Comparison of ENCODE assay signal across 30 cellular contexts in genomic region chr3:17733768-17734167, GRCh38.
"Had no signal": no experiment of that assay in that cellular context is flagged by ENCODE, and none has a peak within 500 bp of the region (broad histone marks: within the 10 kb centered on the region; RNA-seq: fewer than 3 reads in every experiment).

No MANE protein-coding gene starts in this region.

- H3K9me3 Mint-ChIP-seq: activated CD4-positive, alpha-beta memory T cell treated with anti-CD3 and anti-CD28 coated beads, Interleukin-2, amount 10 ng/mL, durations not matched to agents 7 days and 5 days; activated naive CD4-positive, alpha-beta T cell treated with anti-CD3 and anti-CD28 coated beads, Interleukin-2, amount 10 ng/mL, durations not matched to agents 7 days and 5 days; activated naive CD4-positive, alpha-beta T cell treated with anti-CD3 and anti-CD28 coated beads, Interleukin-2, amount 50 U/mL, for 72 hours; activated T-cell treated with anti-CD3 and anti-CD28 coated beads, Interleukin-2, amount 50 U/mL, for 24 hours; effector memory CD8-positive, alpha-beta T cell; WTC11 had no signal

- ATAC-seq: activated naive CD4-positive, alpha-beta T cell treated with anti-CD3 and anti-CD28 coated beads, Interleukin-2, amount 50 U/mL, for 72 hours; activated T-cell treated with anti-CD3 and anti-CD28 coated beads, Interleukin-2, amount 50 U/mL, for 72 hours; effector memory CD8-positive, alpha-beta T cell; gastroesophageal sphincter; WTC11 had no signal

- H3K4me3 Mint-ChIP-seq: activated CD4-positive, alpha-beta memory T cell treated with anti-CD3 and anti-CD28 coated beads, Interleukin-2, amount 10 ng/mL, durations not matched to agents 7 days and 5 days; activated CD4-positive, alpha-beta T cell treated with anti-CD3 and anti-CD28 coated beads, Interleukin-2, amount 10 ng/mL, durations not matched to agents 7 days and 5 days; activated naive CD4-positive, alpha-beta T cell treated with anti-CD3 and anti-CD28 coated beads, Interleukin-2, amount 10 ng/mL, durations not matched to agents 7 days and 5 days; activated naive CD8-positive, alpha-beta T cell treated with anti-CD3 and anti-CD28 coated beads, Interleukin-2, amount 10 ng/mL, durations not matched to agents 7 days and 5 days; activated T-cell treated with anti-CD3 and anti-CD28 coated beads, Interleukin-2, amount 50 U/mL, for 24 hours; activated T-cell treated with anti-CD3 and anti-CD28 coated beads, Interleukin-2, amount 50 U/mL, for 72 hours; brain; effector memory CD8-positive, alpha-beta T cell; WTC11 had no signal

- H3K27ac ChIP-seq: ascending aorta, breast epithelium, cardiac muscle cell, epithelial cell of prostate, esophagus squamous epithelium, gastroesophageal sphincter, VCaP had no signal

- H3K36me3 ChIP-seq: ascending aorta, breast epithelium, cardiac muscle cell, esophagus squamous epithelium, gastroesophageal sphincter had no signal

- H3K9me3 ChIP-seq: breast epithelium, esophagus squamous epithelium, gastroesophageal sphincter had no signal

- H3K27me3 Mint-ChIP-seq: activated CD4-positive, alpha-beta memory T cell treated with anti-CD3 and anti-CD28 coated beads, Interleukin-2, amount 10 ng/mL, durations not matched to agents 7 days and 5 days; activated CD4-positive, alpha-beta T cell treated with anti-CD3 and anti-CD28 coated beads, Interleukin-2, amount 10 ng/mL, durations not matched to agents 7 days and 5 days; activated naive CD4-positive, alpha-beta T cell treated with anti-CD3 and anti-CD28 coated beads, Interleukin-2, amount 10 ng/mL, durations not matched to agents 7 days and 5 days; activated naive CD8-positive, alpha-beta T cell treated with anti-CD3 and anti-CD28 coated beads, Interleukin-2, amount 10 ng/mL, durations not matched to agents 7 days and 5 days; activated T-cell treated with anti-CD3 and anti-CD28 coated beads, Interleukin-2, amount 50 U/mL, for 24 hours; brain; effector memory CD8-positive, alpha-beta T cell had no signal

- H3K27ac Mint-ChIP-seq: activated CD4-positive, alpha-beta T cell treated with anti-CD3 and anti-CD28 coated beads, Interleukin-2, amount 10 ng/mL, durations not matched to agents 7 days and 5 days; activated naive CD4-positive, alpha-beta T cell treated with anti-CD3 and anti-CD28 coated beads, Interleukin-2, amount 50 U/mL, for 72 hours; activated naive CD8-positive, alpha-beta T cell treated with anti-CD3 and anti-CD28 coated beads, Interleukin-2, amount 10 ng/mL, durations not matched to agents 7 days and 5 days; activated T-cell treated with anti-CD3 and anti-CD28 coated beads, Interleukin-2, amount 50 U/mL, for 24 hours; activated T-cell treated with anti-CD3 and anti-CD28 coated beads, Interleukin-2, amount 50 U/mL, for 72 hours; brain; WTC11 had no signal

- H3K4me1 ChIP-seq: ascending aorta, breast epithelium had no signal

- H3K27me3 ChIP-seq: ascending aorta, breast epithelium, cardiac muscle cell, esophagus squamous epithelium, gastroesophageal sphincter had no signal

- DNase-seq: activated CD4-positive, alpha-beta memory T cell treated with anti-CD3 and anti-CD28 coated beads, Interleukin-2, amount 10 ng/mL, durations not matched to agents 7 days and 5 days; activated CD4-positive, alpha-beta T cell treated with anti-CD3 and anti-CD28 coated beads for 1 hour; activated CD4-positive, alpha-beta T cell treated with anti-CD3 and anti-CD28 coated beads for 4 hours; activated CD4-positive, alpha-beta T cell treated with anti-CD3 and anti-CD28 coated beads, Interleukin-2, amount 10 ng/mL, durations not matched to agents 7 days and 5 days; activated CD4-positive, alpha-beta T cell treated with anti-CD3 and anti-CD28 coated beads, Interleukin-2, amount 50 U/mL, for 4 hours; activated CD8-positive, alpha-beta memory T cell treated with anti-CD3 and anti-CD28 coated beads, Interleukin-2, amount 50 U/mL, for 48 hours; activated gamma-delta T cell; activated naive CD4-positive, alpha-beta T cell; activated naive CD4-positive, alpha-beta T cell treated with anti-CD3 and anti-CD28 coated beads, Interleukin-2, amount 10 ng/mL, durations not matched to agents 7 days and 5 days; activated naive CD8-positive, alpha-beta T cell treated with anti-CD3 and anti-CD28 coated beads, Interleukin-2, amount 10 ng/mL, durations not matched to agents 7 days and 5 days; activated T-cell treated with anti-CD3 and anti-CD28 coated beads for 4 hours; activated T-cell treated with anti-CD3 and anti-CD28 coated beads, Interleukin-2, amount 50 U/mL, for 24 hours; activated T-cell treated with anti-CD3 and anti-CD28 coated beads, Interleukin-2, amount 50 U/mL, for 72 hours; central memory CD4-positive, alpha-beta T cell; dermis blood vessel endothelial cell; effector CD4-positive, alpha-beta T cell; effector memory CD8-positive, alpha-beta T cell; esophagus squamous epithelium; foreskin melanocyte; T-helper 1 cell had no signal

- H3K4me3 ChIP-seq: ascending aorta, breast epithelium, cardiac muscle cell, coronary artery, esophagus squamous epithelium, gastroesophageal sphincter had no signal
